In the genomic region with DNA sequence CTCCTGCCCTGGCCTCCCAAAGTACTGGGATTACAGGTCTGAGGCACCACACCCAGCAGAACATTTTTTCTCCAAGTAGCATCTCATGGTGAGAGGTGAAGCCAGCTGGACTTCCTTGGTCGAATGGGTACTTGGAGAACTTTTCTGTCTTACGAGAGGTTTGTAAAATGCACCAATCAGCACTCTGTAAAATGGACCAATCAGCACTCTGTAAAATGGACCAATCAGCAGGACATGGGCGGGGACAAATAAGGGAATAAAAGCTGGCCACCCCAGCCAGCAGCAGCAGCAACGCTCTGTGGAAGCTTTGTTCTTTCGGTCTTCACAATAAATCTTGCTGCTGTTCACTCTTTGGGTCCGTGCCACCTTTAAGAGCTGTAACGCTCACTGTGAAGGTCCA, we compare ENCODE assay signal across 9 cellular contexts. TPM values are rescaled to one million over a fixed set of nuclear protein-coding genes. Genes with fewer than 3 reads are reported as not detected.
A peak's percentile ranks its signal among the peaks of the same experiment; 100 is the strongest.
DNase-seq lines count a peak whose midpoint lies in the region; ATAC-seq, FAIRE-seq and TF ChIP-seq lines count a peak whose summit lies in the region.
"Not testable (repeated sequence)": the region's sequence is repeated elsewhere in the genome, so short reads cannot be mapped to it uniquely, and the experiment has no call there.
"Had no signal": no experiment of that assay in that cellular context is flagged by ENCODE, and none has a peak within 500 bp of the region (broad histone marks: within the 10 kb centered on the region; RNA-seq: fewer than 3 reads in every experiment).

No MANE protein-coding gene starts in this region.

- not testable (repeated sequence) for H3K9me1 ChIP-seq in K562 (ENCODE audit: control insufficient read depth, insufficient read depth, low read length)

- H2AK5ac ChIP-seq in H1 (ENCODE audit: low read depth, low read length): not testable (repeated sequence)

- not testable (repeated sequence) for H4K20me1 ChIP-seq in K562 (replicated peaks; ENCODE audit: control insufficient read depth, insufficient read depth, low read length)
- H4K20me1 ChIP-seq in H1 (replicated peaks in 1 of 2; ENCODE audit: control insufficient read depth in 1 of 2, insufficient read depth in 2 of 2, low read length in 2 of 2) (peaks cover 22 to 32% of the 10 kb centered on the region in 2 experiments), hepatocyte (ENCODE audit: insufficient read depth, poor library complexity, severe bottlenecking) (peaks cover 35% of the 10 kb centered on the region)

- ATAC-seq in A549, K562, upper lobe of right lung: not testable (repeated sequence)

- H4K5ac ChIP-seq in H1 (ENCODE audit: insufficient read length, low read depth, low read length): not testable (repeated sequence)

- H3K4me3 Mint-ChIP-seq in nephron: not testable (repeated sequence)

- not testable (repeated sequence) for H3K9me2 ChIP-seq in hepatocyte (replicated peaks; ENCODE audit: insufficient read depth)

- in situ Hi-C loops in K562 (cut with MboI): not testable (repeated sequence)

- not testable (repeated sequence) for TF ChIP-seq POLR2A in A549 (IDR thresholded peaks at IDR 0.05; ENCODE audit: low read length); K562 (conservative IDR thresholded peaks at IDR 0.05); H1 (IDR thresholded peaks at IDR 0.05; ENCODE audit: control extremely low read depth in 1 of 2, low read depth in 2 of 2, low read length in 2 of 2); suprapubic skin (IDR thresholded peaks at IDR 0.05)

- peak overlapping the region in 2 of 3 experiments; percentile 86 to 93 for H3K27ac Mint-ChIP-seq in nephron

- H3K18ac ChIP-seq in H1 (ENCODE audit: extremely low read depth, low read length): peak overlapping the region; percentile 21; the same call in 1 of the 2 replicates

- not testable (repeated sequence) for H3K36me3 ChIP-seq in K562 (ENCODE audit: control insufficient read depth, insufficient read depth, low read length); H1 (ENCODE audit: control insufficient read depth in 2 of 4, insufficient read depth in 4 of 4, low read length in 3 of 4); hepatocyte (replicated peaks; ENCODE audit: insufficient read depth, low read depth); suprapubic skin; upper lobe of right lung

- H3K79me2 ChIP-seq in K562 (ENCODE audit: control insufficient read depth, insufficient read depth, low read length): not testable (repeated sequence)
- H3K79me2 ChIP-seq in H1 (ENCODE audit: control insufficient read depth in 1 of 2, insufficient read depth in 2 of 2, low read length in 2 of 2) (peaks cover 42 to 98% of the 10 kb centered on the region in 2 experiments), hepatocyte (peaks cover 91% of the 10 kb centered on the region)

- H3K79me1 ChIP-seq in H1 (ENCODE audit: low read depth, low read length): peaks cover 22% of the 10 kb centered on the region

- H3K9me3 Mint-ChIP-seq in nephron: not testable (repeated sequence)

- not testable (repeated sequence) for H3K9me3 ChIP-seq in A549; K562 (replicated peaks; ENCODE audit: control insufficient read depth, insufficient read depth, low read depth, low read length); H1 (ENCODE audit: insufficient read depth in 2 of 2, low read depth in 1 of 2, low read length in 1 of 2); hepatocyte (ENCODE audit: low read depth); suprapubic skin; upper lobe of right lung

- not testable (repeated sequence) for BruUV-seq in K562 (replicated peaks; lab: Mats Ljungman, UMichigan)

- intact Hi-C loops in K562 (cut with micrococcal nuclease); upper lobe of right lung (cut with DNase I): not testable (repeated sequence)

- not testable (repeated sequence) for H2BK20ac ChIP-seq in H1 (ENCODE audit: low read length)

- POLR2A ChIA-PET in A549 (lab: Yijun Ruan, JAX): not testable (repeated sequence)
- POLR2A ChIA-PET in K562 (lab: Yijun Ruan, JAX) (interaction anchor here (0.9 kb wide), 1 partner anchor 31 kb away, joined by 3 read pairs; no protein-coding TSS in a partner anchor), H1 (lab: Charles Lee; ENCODE audit: partially characterized antibody) (interaction anchor here (0.9 to 5.5 kb wide), 5 partner anchors 9 to 30 kb away, joined by 4 to 63 read pairs (median 6); no protein-coding TSS in a partner anchor)

- not testable (repeated sequence) for H2BK120ac ChIP-seq in H1 (replicated peaks; ENCODE audit: low read depth, low read length)

- H2AFZ ChIP-seq in K562 (ENCODE audit: low read depth, low read length); H1 (ENCODE audit: low read length); hepatocyte: not testable (repeated sequence)

- peaks cover 11 to 47% of the 10 kb centered on the region in 2 experiments; a peak in 4 of 5 replicates for H3K27me3 ChIP-seq in K562 (ENCODE audit: control insufficient read depth in 2 of 2, insufficient read depth in 2 of 2, low read length in 2 of 2)
- not testable (repeated sequence) for H3K27me3 ChIP-seq in H1 (replicated peaks in 1 of 4; ENCODE audit: control insufficient read depth in 3 of 4, extremely low read depth in 1 of 4, insufficient read depth in 3 of 4, low read length in 3 of 4); hepatocyte; suprapubic skin; upper lobe of right lung

- H2BK12ac ChIP-seq in H1 (ENCODE audit: low read depth, low read length): not testable (repeated sequence)

- not testable (repeated sequence) for TF ChIP-seq RAD21 in A549 (conservative IDR thresholded peaks at IDR 0.05 in 1 of 2, IDR thresholded peaks at IDR 0.05 in 1 of 2); K562 (CRISPR knock-in tag; conservative IDR thresholded peaks at IDR 0.05 in 1 of 2, IDR thresholded peaks at IDR 0.05 in 1 of 2); H1 (IDR thresholded peaks at IDR 0.05 in 1 of 2, conservative IDR thresholded peaks at IDR 0.05 in 1 of 2; ENCODE audit: low read depth in 2 of 2, low read length in 2 of 2)

- not testable (repeated sequence) for FAIRE-seq in A549 (lab: Jason Lieb, UNC); K562 (lab: Jason Lieb, UNC); H1 (lab: Jason Lieb, UNC)

- H3K36me3 Mint-ChIP-seq in nephron (ENCODE audit: low read depth): peaks cover 16% of the 10 kb centered on the region

- H3K9ac ChIP-seq in K562 (ENCODE audit: insufficient read depth in 1 of 2, low read depth in 2 of 2, low read length in 2 of 2); H1 (replicated peaks in 1 of 4; ENCODE audit: extremely low read depth in 1 of 4, low read depth in 3 of 4, low read length in 3 of 4): not testable (repeated sequence)

- H4K91ac ChIP-seq in H1 (replicated peaks; ENCODE audit: insufficient read length, low read length): not testable (repeated sequence)

- not testable (repeated sequence) for H3K27ac ChIP-seq in A549; K562 (ENCODE audit: extremely low read depth, low read depth, low read length); H1 (ENCODE audit: low read depth, low read length)
- H3K27ac ChIP-seq in hepatocyte (peak overlapping the region; percentile 64), suprapubic skin (peak overlapping the region; percentile 53), upper lobe of right lung (peak overlapping the region; percentile 14)

- TF ChIP-seq EP300 in A549 (IDR thresholded peaks at IDR 0.05); K562 (IDR thresholded peaks at IDR 0.05; ENCODE audit: low read length); H1 (IDR thresholded peaks at IDR 0.05; ENCODE audit: borderline replicate concordance in 1 of 2, low read depth in 2 of 2, low read length in 2 of 2); suprapubic skin (IDR thresholded peaks at IDR 0.05): not testable (repeated sequence)

- H3K27me3 Mint-ChIP-seq in nephron (ENCODE audit: low read depth): not testable (repeated sequence)

- not testable (repeated sequence) for H2BK15ac ChIP-seq in H1 (ENCODE audit: low read length)

- not testable (repeated sequence) for H3K4me2 ChIP-seq in A549; K562 (ENCODE audit: insufficient read depth, low read length); H1 (ENCODE audit: insufficient read depth in 1 of 2, low read depth in 2 of 2, low read length in 2 of 2)
- H3K4me2 ChIP-seq in hepatocyte: peak overlapping the region; percentile 22

- peaks cover 57% of the 10 kb centered on the region for H3K4me1 Mint-ChIP-seq in nephron

- not testable (repeated sequence) for H3K14ac ChIP-seq in H1 (ENCODE audit: insufficient read length)

- not testable (repeated sequence) for H3K23me2 ChIP-seq in H1 (ENCODE audit: low read depth, low read length)

- CTCF ChIA-PET in A549 (lab: Yijun Ruan, JAX) (interaction anchor here (1.0 to 1.9 kb wide), 5 partner anchors 9 to 143 kb away, joined by 3 to 6 read pairs (median 3); no protein-coding TSS in a partner anchor), H1 (lab: Charles Lee; ENCODE audit: partially characterized antibody) (interaction anchor here (0.7 to 3.4 kb wide), 10 partner anchors 14 to 112 kb away, joined by 3 to 18 read pairs (median 5); a partner anchor contains a TSS)
- CTCF ChIA-PET in K562 (lab: Yijun Ruan, JAX; ENCODE audit: low intra/inter-chr PET ratio): not testable (repeated sequence)

- not testable (repeated sequence) for H2BK5ac ChIP-seq in H1 (ENCODE audit: low read depth, low read length)

- H3K4ac ChIP-seq in H1 (replicated peaks; ENCODE audit: insufficient read length, low read depth, low read length): not testable (repeated sequence)

- H3K56ac ChIP-seq in H1 (replicated peaks; ENCODE audit: insufficient read length, low read depth, low read length): not testable (repeated sequence)

- H3K4me1 ChIP-seq in A549; K562 (replicated peaks in 1 of 2; ENCODE audit: control insufficient read depth in 2 of 2, insufficient read depth in 2 of 2, low read length in 2 of 2): not testable (repeated sequence)
- H3K4me1 ChIP-seq in H1 (replicated peaks in 1 of 4; ENCODE audit: control insufficient read depth in 3 of 4, insufficient read depth in 4 of 4, low read length in 3 of 4) (peaks cover 0 to 15% (median 6%) of the 10 kb centered on the region in 4 experiments; a peak in 5 of 7 replicates), hepatocyte (ENCODE audit: insufficient read depth) (peaks cover 35% of the 10 kb centered on the region), suprapubic skin (peaks cover 37% of the 10 kb centered on the region), upper lobe of right lung (peaks cover 51% of the 10 kb centered on the region)

- TF ChIP-seq CTCF in A549 (IDR thresholded peaks at IDR 0.05); K562 (IDR thresholded peaks at IDR 0.05 in 2 of 3, conservative IDR thresholded peaks at IDR 0.05 in 1 of 3; ENCODE audit: insufficient read depth in 2 of 3, low read depth in 1 of 3, low read length in 3 of 3); H1 (IDR thresholded peaks at IDR 0.05; ENCODE audit: control extremely low read depth in 1 of 3, insufficient read depth in 1 of 3, low read depth in 1 of 3, low read length in 3 of 3); hepatocyte (IDR thresholded peaks at IDR 0.05; ENCODE audit: poor library complexity); nephron (IDR thresholded peaks at IDR 0.05; ENCODE audit: unreplicated experiment in 3 of 3); suprapubic skin (IDR thresholded peaks at IDR 0.05); upper lobe of right lung (IDR thresholded peaks at IDR 0.05): not testable (repeated sequence)

- not testable (repeated sequence) for H3K23ac ChIP-seq in H1 (ENCODE audit: insufficient read length)

- WGBS in A549 (ENCODE audit: missing lambda C conversion rate): 88% methylated on average over 7 of the region's 7 CpGs
- 6% methylated on average over 7 of the region's 7 CpGs for WGBS in K562 (ENCODE audit: insufficient coverage, low coverage, missing lambda C conversion rate)
- 97% methylated on average over 7 of the region's 7 CpGs; no CpG with 5 or more reads in 1 of the 2 experiments for WGBS in H1 (ENCODE audit: extremely low coverage in 1 of 2, insufficient coverage in 1 of 2, insufficient read length in 1 of 2, insufficient replicate concordance in 2 of 2, low coverage in 1 of 2, low lambda C conversion rate in 2 of 2, missing lambda C conversion rate in 1 of 2), 2 experiments
- WGBS in hepatocyte (ENCODE audit: low lambda C conversion rate, missing lambda C conversion rate): 94% methylated on average over 7 of the region's 7 CpGs
- WGBS in suprapubic skin: 92% methylated on average over 7 of the region's 7 CpGs

- not testable (repeated sequence) for H4K8ac ChIP-seq in H1 (ENCODE audit: extremely low read depth, insufficient read depth, low read length)

- DNase-seq in A549 (ENCODE audit: low read depth in 1 of 2, low spot score in 1 of 2); K562 (ENCODE audit: extremely low read depth in 1 of 4, low spot score in 3 of 4); H1 (ENCODE audit: low read depth in 1 of 2, low spot score in 2 of 2); hepatocyte (ENCODE audit: low spot score); suprapubic skin (ENCODE audit: low spot score in 2 of 2); upper lobe of right lung: not testable (repeated sequence)

- not testable (repeated sequence) for H3K4me3 ChIP-seq in A549; K562; H1 (ENCODE audit: extremely low read depth in 1 of 4, insufficient read depth in 2 of 4, low read depth in 3 of 4, low read length in 4 of 4); hepatocyte; suprapubic skin; upper lobe of right lung

RNA-seq across cellular contexts. Expression of a gene that starts 21.9 kb away (rescaled TPM):
- polyA plus RNA-seq in A549 (2011; rRNA removed) (0.68 and 0.95 TPM in 2 replicates), A549 (2017; fragmentation: RNase III; extraction: RNeasy Plus Mini Kit Qiagen cat#74134 plus additional on column Dnase treatment) (4.1 to 5.0 TPM (median 4.4 TPM) in 3 replicates), K562 (2011; rRNA removed) (not detected in 2 replicates), K562 (2014; fragmentation: Illumina TruSeq; extraction: Trizol) (0.07 and 0.09 TPM in 2 replicates), K562 (2014; fragmentation: Nextera tagmentation; extraction: Ambion mirVana) (under 1 TPM in 1 of 2 experiments, not detected in 1; 0.04 TPM), K562 (2014; rRNA removed) (0.03 and 0.05 TPM in 2 replicates), H1 (2011; rRNA removed) (27.5 and 49.5 TPM in 2 replicates), hepatocyte (20.6 and 26.2 TPM in 2 replicates)
- polyA plus RNA-seq in A549 (2012; cell fraction: cytosol; rRNA removed): 3.2 and 4.0 TPM in 2 replicates
- 7.1 and 7.9 TPM in 2 replicates for polyA plus RNA-seq in A549 (2012; cell fraction: nucleus; rRNA removed)
- 0.68 and 3.3 TPM in 2 replicates for polyA minus RNA-seq in A549 (2011; rRNA and poly(A)+ RNA removed)
- 0.23 TPM in 1 of 2 replicates, not detected in the other for total RNA-seq in K562 (2011; cell fraction: chromatin; rRNA removed; ENCODE audit: low replicate concordance)
- total RNA-seq in K562 (2011; cell fraction: nucleolus; rRNA removed): not detected in 2 replicates
- total RNA-seq in K562 (2011; cell fraction: nucleoplasm; rRNA removed): not detected in 2 replicates
- total RNA-seq in K562 (2014; rRNA removed) (not detected in 2 replicates), K562 (2014; rRNA removed; fragmentation: Illumina TruSeq; extraction: Trizol) (not detected in 2 replicates), K562 (2015; rRNA removed; fragmentation: Illumina TruSeq; extraction: Trizol) (not detected in 2 replicates), K562 (2021) (0.11 and 0.13 TPM in 2 replicates), hepatocyte (3.7 and 4.5 TPM in 2 replicates), suprapubic skin (1 to 10 TPM in 3 of 4 donors, under 1 TPM in 1; 0.55 to 3.0 (median 1.8) TPM), upper lobe of right lung (21.1 TPM)
- polyA plus RNA-seq in K562 (2011; cell fraction: cytosol; rRNA removed): 0.03 TPM in 1 of 2 replicates, not detected in the other
- 0.07 TPM in 1 of 2 replicates, not detected in the other for polyA plus RNA-seq in K562 (2011; cell fraction: nucleus; rRNA removed)
- polyA plus RNA-seq in K562 (2012): 0.17 and 0.21 TPM in 2 replicates
- not detected in 2 replicates for polyA minus RNA-seq in K562 (2011; rRNA and poly(A)+ RNA removed)
- polyA minus RNA-seq in K562 (2011; cell fraction: cytosol; rRNA and poly(A)+ RNA removed): not detected in 2 replicates
- polyA minus RNA-seq in K562 (2011; cell fraction: nucleus; rRNA and poly(A)+ RNA removed): not detected in 2 replicates
- 108 and 110 TPM in 2 replicates for total RNA-seq in H1 (2021; fragmentation: NEBNext Ultra II Directional; extraction: Animal tissue kit (Norgen Biotek cat#: 25700))
- 11.0 TPM for polyA plus RNA-seq in H1 (2011; cell fraction: cytosol; rRNA removed)
- polyA plus RNA-seq in H1 (2011; cell fraction: nucleus; rRNA removed): 53.7 TPM
- polyA plus RNA-seq in H1 (2012, experiment 1 of 2): 117 to 131 TPM (median 126 TPM) in 4 replicates
- polyA plus RNA-seq in H1 (2012, experiment 2 of 2): 142 TPM
- polyA plus RNA-seq in H1 (2013, experiment 1 of 2): 141 TPM
- polyA plus RNA-seq in H1 (2013, experiment 2 of 2): 141 TPM
- 15.5 and 22.8 TPM in 2 replicates for polyA minus RNA-seq in H1 (2011; rRNA and poly(A)+ RNA removed)
- polyA minus RNA-seq in H1 (2011; cell fraction: cytosol; rRNA and poly(A)+ RNA removed): 31.3 TPM
- 52.8 TPM for polyA minus RNA-seq in H1 (2011; cell fraction: nucleus; rRNA and poly(A)+ RNA removed)
- total RNA-seq: CD4-positive, alpha-beta T cell; CD8-positive, alpha-beta memory T cell had no signal
